In the genomic region with DNA sequence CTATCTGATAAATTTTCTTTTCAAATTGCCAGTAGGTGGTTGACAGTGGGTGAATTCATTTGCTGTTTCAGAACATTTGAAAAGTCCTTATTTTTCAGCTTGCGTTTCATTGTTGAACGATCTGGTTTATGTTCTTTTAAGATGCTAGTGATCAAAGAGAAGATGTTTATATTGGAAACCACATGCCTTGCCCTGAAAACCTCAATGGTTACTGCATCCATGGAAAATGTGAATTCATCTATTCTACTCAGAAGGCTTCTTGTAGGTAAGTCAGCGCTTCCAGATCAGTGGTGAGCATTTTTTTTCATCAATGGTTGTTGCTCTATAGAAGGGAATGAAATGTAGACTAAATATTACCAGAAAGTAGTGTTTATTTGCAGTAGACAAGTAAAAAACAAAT, we compare ENCODE assay signal across 19 cellular contexts. TPM values are rescaled to one million over a fixed set of nuclear protein-coding genes. Genes with fewer than 3 reads are reported as not detected.
DNase-seq lines count a peak whose midpoint lies in the region; FAIRE-seq and TF ChIP-seq lines count a peak whose summit lies in the region.
"Had no signal": no experiment of that assay in that cellular context is flagged by ENCODE, and none has a peak within 500 bp of the region (broad histone marks: within the 10 kb centered on the region; RNA-seq: fewer than 3 reads in every experiment).

No MANE protein-coding gene starts in this region.

- H3K9ac ChIP-seq in HUES64 (ENCODE audit: low read depth, low read length) (no peak overlapping the region), astrocyte (ENCODE audit: low read length) (no peak overlapping the region), fibroblast of lung (ENCODE audit: insufficient read depth, low read length) (no peak overlapping the region)

- H3K4me1 ChIP-seq in HUES64 (ENCODE audit: insufficient read depth, low read length) = no peaks in the 10 kb centered on the region
- H3K4me1 ChIP-seq in astrocyte (ENCODE audit: insufficient read depth, low read length) = no peaks in the 10 kb centered on the region
- no peaks in the 10 kb centered on the region for H3K4me1 ChIP-seq in fibroblast of lung (ENCODE audit: control insufficient read depth, extremely low read depth, insufficient read depth, low read length)
- no peaks in the 10 kb centered on the region for H3K4me1 ChIP-seq in OCI-LY7 (ENCODE audit: insufficient read depth, low read length, poor library complexity, severe bottlenecking)
- H3K4me1 ChIP-seq: SJSA1 had no signal

- TF ChIP-seq POLR2A in erythroblast (IDR thresholded peaks at IDR 0.05; ENCODE audit: low read length) = no peak

- no peak overlapping the region for H3K27ac Mint-ChIP-seq in astrocyte (ENCODE audit: unreplicated experiment)

- no peaks in the 10 kb centered on the region for H3K27me3 Mint-ChIP-seq in astrocyte (ENCODE audit: low read depth, unreplicated experiment)

- DNase-seq in astrocyte (ENCODE audit: low read depth) = peak; percentile 90
- peak; percentile 6 to 90 for DNase-seq in fibroblast of lung (ENCODE audit: low read depth in 2 of 2)
- peak; percentile 51 for DNase-seq in renal cortical epithelial cell (ENCODE audit: low read depth)
- no peak for DNase-seq in erythroblast (lab: John Stamatoyannopoulos, UW)
- DNase-seq in OCI-LY7 (ENCODE audit: low spot score) = no peak
- DNase-seq in NCI-H345 (lab: John Stamatoyannopoulos, UW) = no peak
- DNase-seq: DMS153, DND-41, NCI-H1092, NCI-H1417 treated with DMSO at 0.1 percent for 48 hours, NCI-H187, NCI-H2171 treated with DMSO at 0.1 percent for 48 hours, NCI-H524, NCI-H774, PC-3 had no signal

- H3K79me2 ChIP-seq in astrocyte (ENCODE audit: insufficient read depth, low read length) = no peaks in the 10 kb centered on the region
- no peaks in the 10 kb centered on the region for H3K79me2 ChIP-seq in fibroblast of lung (ENCODE audit: control insufficient read depth, insufficient read depth, low read length)
- no peaks in the 10 kb centered on the region for H3K79me2 ChIP-seq in OCI-LY7 (ENCODE audit: insufficient read depth, low read depth, low read length)

- H2AFZ ChIP-seq in astrocyte (ENCODE audit: low read depth, low read length) (no peak overlapping the region), fibroblast of lung (ENCODE audit: low read length) (no peak overlapping the region), OCI-LY7 (ENCODE audit: low read length) (no peak overlapping the region)

- H3K36me3 Mint-ChIP-seq in astrocyte (ENCODE audit: low read depth, unreplicated experiment) = peaks cover 2% of the 10 kb centered on the region

- no peaks in the 10 kb centered on the region for H3K9me3 ChIP-seq in HUES64 (ENCODE audit: insufficient read depth, low read depth, low read length)
- no peaks in the 10 kb centered on the region for H3K9me3 ChIP-seq in astrocyte (ENCODE audit: insufficient read depth, low read depth, low read length)
- no peaks in the 10 kb centered on the region for H3K9me3 ChIP-seq in fibroblast of lung (ENCODE audit: control insufficient read depth, insufficient read depth, low read depth, low read length)
- no peaks in the 10 kb centered on the region for H3K9me3 ChIP-seq in OCI-LY7 (ENCODE audit: low read length)
- H3K9me3 ChIP-seq: SJSA1 had no signal

- no peaks in the 10 kb centered on the region for H3K9me2 ChIP-seq in OCI-LY7 (ENCODE audit: insufficient read depth, low read length)

- H3K4me3 ChIP-seq in HUES64 (ENCODE audit: low read length) (no peak overlapping the region), astrocyte (ENCODE audit: insufficient read depth, low read depth, low read length) (no peak overlapping the region), fibroblast of lung (replicated peaks in 1 of 4; ENCODE audit: control extremely low read depth in 1 of 4, insufficient read depth in 1 of 4, low read depth in 3 of 4, low read length in 4 of 4) (no peak overlapping the region), OCI-LY7 (ENCODE audit: low read depth, low read length, poor library complexity, severe bottlenecking) (no peak overlapping the region)
- H3K4me3 ChIP-seq: SJSA1 had no signal

- CTCF ChIA-PET in OCI-LY7 (lab: Charles Lee; ENCODE audit: unreplicated experiment) = interaction anchor here (0.6 kb wide), 1 partner anchor 206 kb away, joined by 3 read pairs; no protein-coding TSS in a partner anchor

- H3K4me3 Mint-ChIP-seq in astrocyte (ENCODE audit: unreplicated experiment) = no peak overlapping the region

- FAIRE-seq in astrocyte (lab: Jason Lieb, UNC) = peak; percentile 55
- FAIRE-seq: GM12892, H1 had no signal

- intact Hi-C loops in OCI-LY7 (cut with micrococcal nuclease; ENCODE audit: unreplicated experiment) = no loop called here

- peaks cover 3% of the 10 kb centered on the region for H3K4me1 Mint-ChIP-seq in astrocyte (ENCODE audit: low read depth, unreplicated experiment)

- H3K36me3 ChIP-seq in HUES64 (ENCODE audit: insufficient read depth, low read length) = peaks cover 80% of the 10 kb centered on the region
- H3K36me3 ChIP-seq in astrocyte (ENCODE audit: insufficient read depth, low read length) = no peaks in the 10 kb centered on the region
- H3K36me3 ChIP-seq in fibroblast of lung (ENCODE audit: control insufficient read depth, insufficient read depth, low read length) = no peaks in the 10 kb centered on the region
- no peaks in the 10 kb centered on the region for H3K36me3 ChIP-seq in OCI-LY7 (ENCODE audit: insufficient read depth, low read length)
- H3K36me3 ChIP-seq: SJSA1 had no signal

- TF ChIP-seq CTCF in astrocyte (IDR thresholded peaks at IDR 0.05; ENCODE audit: insufficient read depth, low read depth, low read length) (no peak), fibroblast of lung (conservative IDR thresholded peaks at IDR 0.05 in 1 of 2, IDR thresholded peaks at IDR 0.05 in 1 of 2; ENCODE audit: low read depth in 1 of 2, low read length in 2 of 2) (no peak), OCI-LY7 (conservative IDR thresholded peaks at IDR 0.05; ENCODE audit: low read length) (no peak)

- no peaks in the 10 kb centered on the region for H3K27me3 ChIP-seq in HUES64 (ENCODE audit: insufficient read depth, low read length)
- H3K27me3 ChIP-seq in astrocyte (ENCODE audit: insufficient read depth, low read length) = no peaks in the 10 kb centered on the region
- no peaks in the 10 kb centered on the region for H3K27me3 ChIP-seq in fibroblast of lung (ENCODE audit: control insufficient read depth, insufficient read depth, low read length)
- H3K27me3 ChIP-seq: SJSA1 had no signal

- H4K20me1 ChIP-seq in astrocyte (ENCODE audit: insufficient read depth, low read length) = no peaks in the 10 kb centered on the region
- H4K20me1 ChIP-seq in fibroblast of lung (ENCODE audit: control insufficient read depth, extremely low read depth, insufficient read depth, low read length) = no peaks in the 10 kb centered on the region
- H4K20me1 ChIP-seq in OCI-LY7 (ENCODE audit: insufficient read depth, low read length) = no peaks in the 10 kb centered on the region

- BruUV-seq in OCI-LY7 (replicated peaks; lab: Mats Ljungman, UMichigan) = no TSS peak

- H3K9me3 Mint-ChIP-seq in astrocyte (ENCODE audit: unreplicated experiment) = no peaks in the 10 kb centered on the region

- WGBS in HUES64 = 95% methylated on average over 3 of the region's 3 CpGs

- POLR2A ChIA-PET in OCI-LY7 (lab: Charles Lee) = interaction anchor here (0.6 kb wide), 1 partner anchor 33 kb away, joined by 8 read pairs; no protein-coding TSS in a partner anchor

- H3K4me2 ChIP-seq in astrocyte (ENCODE audit: low read length) (peak overlapping the region; percentile 7), fibroblast of lung (ENCODE audit: extremely low read depth, insufficient read depth, low read length) (no peak overlapping the region), OCI-LY7 (ENCODE audit: low read length) (no peak overlapping the region)

- peak overlapping the region; percentile 18; the same call in 1 of the 2 replicates for H3K27ac ChIP-seq in HUES64 (ENCODE audit: low read depth, low read length)
- no peak overlapping the region for H3K27ac ChIP-seq in astrocyte (ENCODE audit: low read depth, low read length)
- H3K27ac ChIP-seq in fibroblast of lung (ENCODE audit: insufficient read depth, low read length) = no peak overlapping the region
- H3K27ac ChIP-seq in OCI-LY7 (ENCODE audit: low read depth, low read length, poor library complexity, severe bottlenecking) = no peak overlapping the region
- H3K27ac ChIP-seq: SJSA1 had no signal

RNA-seq across cellular contexts. Expression of a gene that starts 16.6 kb away (rescaled TPM):
- 4.5 TPM for polyA plus RNA-seq in HUES64 (2013, experiment 1 of 2)
- polyA plus RNA-seq in HUES64 (2013, experiment 2 of 2) = 4.9 TPM
- total RNA-seq in astrocyte (4.2 and 6.0 TPM in 2 replicates), fibroblast of lung (1.0 and 1.5 TPM in 2 replicates), renal cortical epithelial cell (0.69 and 1.6 TPM in 2 replicates), OCI-LY7 (2022) (0.59 and 0.68 TPM in 2 replicates)
- 0.50 and 1.2 TPM in 2 replicates for polyA plus RNA-seq in fibroblast of lung
- polyA plus RNA-seq in fibroblast of lung (2012) = 0.51 and 0.76 TPM in 2 replicates
- not detected in 2 replicates for polyA minus RNA-seq in fibroblast of lung (ENCODE audit: low replicate concordance)
- total RNA-seq in OCI-LY7 (2014; rRNA removed; shearing (Covaris generic)) = 2.3 and 3.9 TPM in 2 replicates

Comparison
In these comparisons a context has a peak if more than half of its experiments do, and no peak if none do; other contexts are left out.
1. DNase-seq: peak in astrocyte (single experiment), fibroblast of lung (2 of 2) and renal cortical epithelial cell (single experiment); none in erythroblast (0 of 2), OCI-LY7 (single experiment) and NCI-H345 (single experiment).